ENCODE assay signal across 16 cellular contexts in genomic region chr16:30348113-30348512, GRCh38. TPM values are rescaled to one million over a fixed set of nuclear protein-coding genes. Genes with fewer than 3 reads are reported as not detected.
DNase-seq lines count a peak whose midpoint lies in the region; TF ChIP-seq lines count a peak whose summit lies in the region.
"Had no signal": no experiment of that assay in that cellular context is flagged by ENCODE, and none has a peak within 500 bp of the region (broad histone marks: within the 10 kb centered on the region; RNA-seq: fewer than 3 reads in every experiment).

No MANE protein-coding gene starts in this region.

- H3K27ac ChIP-seq in OCI-LY7 (ENCODE audit: low read depth, low read length, poor library complexity, severe bottlenecking) = peak overlapping the region; percentile 98
- H3K27ac ChIP-seq in RWPE1 = no peak overlapping the region

- no peaks in the 10 kb centered on the region for H3K27me3 Mint-ChIP-seq in activated T-cell treated with anti-CD3 and anti-CD28 coated beads, Interleukin-2, amount 50 U/mL, for 24 hours
- H3K27me3 Mint-ChIP-seq in activated CD4-positive, alpha-beta T cell treated with anti-CD3 and anti-CD28 coated beads, Interleukin-2, amount 10 ng/mL, durations not matched to agents 24 days and 14 days = no peaks in the 10 kb centered on the region
- H3K27me3 Mint-ChIP-seq: CD4-positive, alpha-beta T cell had no signal

- H3K79me2 ChIP-seq in OCI-LY7 (ENCODE audit: insufficient read depth, low read depth, low read length) = peaks cover 29% of the 10 kb centered on the region; the same call in 1 of the 2 replicates

- H3K4me2 ChIP-seq in OCI-LY7 (ENCODE audit: low read length) = peak overlapping the region; percentile 34
- H3K4me2 ChIP-seq: GM23338 had no signal

- H3K4me3 ChIP-seq in OCI-LY7 (ENCODE audit: low read depth, low read length, poor library complexity, severe bottlenecking) = no peak overlapping the region
- H3K4me3 ChIP-seq: GM12878, GM23338 had no signal

- no peaks in the 10 kb centered on the region for H3K9me3 Mint-ChIP-seq in activated T-cell treated with anti-CD3 and anti-CD28 coated beads, Interleukin-2, amount 50 U/mL, for 24 hours
- H3K9me3 Mint-ChIP-seq in activated CD4-positive, alpha-beta T cell treated with anti-CD3 and anti-CD28 coated beads, Interleukin-2, amount 10 ng/mL, durations not matched to agents 24 days and 14 days = no peaks in the 10 kb centered on the region
- H3K9me3 Mint-ChIP-seq: CD4-positive, alpha-beta T cell; GM23338; H9 had no signal

- H3K4me3 Mint-ChIP-seq in activated T-cell treated with anti-CD3 and anti-CD28 coated beads, Interleukin-2, amount 50 U/mL, for 24 hours = no peak overlapping the region
- H3K4me3 Mint-ChIP-seq in activated CD4-positive, alpha-beta T cell treated with anti-CD3 and anti-CD28 coated beads, Interleukin-2, amount 10 ng/mL, durations not matched to agents 24 days and 14 days = no peak overlapping the region
- H3K4me3 Mint-ChIP-seq: CD4-positive, alpha-beta T cell; GM23338; H9 had no signal

- intact Hi-C loops in OCI-LY7 (cut with micrococcal nuclease; ENCODE audit: unreplicated experiment) = no loop called here
- intact Hi-C loops in posterior vena cava (cut with DNase I) = no loop called here
- intact Hi-C loops in activated CD4-positive, alpha-beta T cell treated with anti-CD3 and anti-CD28 coated beads, Interleukin-2, amount 10 ng/mL, durations not matched to agents 24 days and 14 days (cut with micrococcal nuclease) = no loop called here

- H4K20me1 ChIP-seq in OCI-LY7 (ENCODE audit: insufficient read depth, low read length) = no peaks in the 10 kb centered on the region

- DNase-seq in activated T-cell treated with anti-CD3 and anti-CD28 coated beads, Interleukin-2, amount 50 U/mL, for 24 hours = no peak
- no peak for DNase-seq in activated T-cell treated with anti-CD3 and anti-CD28 coated beads, Interleukin-2, amount 50 U/mL, for 48 hours
- DNase-seq in OCI-LY7 (ENCODE audit: low spot score) (no peak), posterior vena cava (ENCODE audit: low spot score) (peak; percentile 29), RWPE1 (ENCODE audit: low spot score) (no peak), GM20000 (ENCODE audit: low spot score) (no peak)
- no peak for DNase-seq in activated CD4-positive, alpha-beta T cell treated with anti-CD3 and anti-CD28 coated beads, Interleukin-2, amount 10 ng/mL, durations not matched to agents 24 days and 14 days
- DNase-seq: 8988T; AML-193; C1 segment of cervical spinal cord; Calu3; CD4-positive, alpha-beta T cell; DMS 273 treated with DMSO at 0.1 percent for 48 hours; H9 had no signal

- no peaks in the 10 kb centered on the region for H3K9me3 ChIP-seq in OCI-LY7 (ENCODE audit: low read length)

- POLR2A ChIA-PET in OCI-LY7 (lab: Charles Lee) (no interaction called here), RWPE1 (lab: Yijun Ruan, JAX; ENCODE audit: low non-redundant PET) (no interaction called here)

- CTCF ChIA-PET in OCI-LY7 (lab: Charles Lee; ENCODE audit: unreplicated experiment) = no interaction called here
- CTCF ChIA-PET in RWPE1 (lab: Yijun Ruan, JAX) = no interaction called here

- H3K36me3 ChIP-seq in OCI-LY7 (ENCODE audit: insufficient read depth, low read length) = peaks cover 43% of the 10 kb centered on the region

- H3K36me3 Mint-ChIP-seq in activated T-cell treated with anti-CD3 and anti-CD28 coated beads, Interleukin-2, amount 50 U/mL, for 24 hours (ENCODE audit: low read depth) = peaks cover 52% of the 10 kb centered on the region
- H3K36me3 Mint-ChIP-seq in activated CD4-positive, alpha-beta T cell treated with anti-CD3 and anti-CD28 coated beads, Interleukin-2, amount 10 ng/mL, durations not matched to agents 24 days and 14 days (ENCODE audit: low read depth) = peaks cover 39% of the 10 kb centered on the region

- H3K4me1 Mint-ChIP-seq in activated T-cell treated with anti-CD3 and anti-CD28 coated beads, Interleukin-2, amount 50 U/mL, for 24 hours (ENCODE audit: low read depth) = peaks cover 35% of the 10 kb centered on the region
- H3K4me1 Mint-ChIP-seq in activated CD4-positive, alpha-beta T cell treated with anti-CD3 and anti-CD28 coated beads, Interleukin-2, amount 10 ng/mL, durations not matched to agents 24 days and 14 days = peaks cover 17% of the 10 kb centered on the region
- H3K4me1 Mint-ChIP-seq: GM23338, H9 had no signal

- H3K9me2 ChIP-seq in OCI-LY7 (ENCODE audit: insufficient read depth, low read length) = no peaks in the 10 kb centered on the region

- peaks cover 94% of the 10 kb centered on the region for H3K4me1 ChIP-seq in OCI-LY7 (ENCODE audit: insufficient read depth, low read length, poor library complexity, severe bottlenecking)

- H2AFZ ChIP-seq in OCI-LY7 (ENCODE audit: low read length) = no peak overlapping the region
- H2AFZ ChIP-seq: GM23338 had no signal

- BruUV-seq in OCI-LY7 (replicated peaks; lab: Mats Ljungman, UMichigan) = no TSS peak

- TF ChIP-seq CTCF in OCI-LY7 (conservative IDR thresholded peaks at IDR 0.05; ENCODE audit: low read length) (no peak), RWPE1 (conservative IDR thresholded peaks at IDR 0.05; ENCODE audit: low read depth) (no peak), GM20000 (IDR thresholded peaks at IDR 0.05; ENCODE audit: extremely low read depth, missing control alignments) (no peak)

- peak overlapping the region; percentile 31 for H3K27ac Mint-ChIP-seq in activated T-cell treated with anti-CD3 and anti-CD28 coated beads, Interleukin-2, amount 50 U/mL, for 24 hours
- H3K27ac Mint-ChIP-seq in activated CD4-positive, alpha-beta T cell treated with anti-CD3 and anti-CD28 coated beads, Interleukin-2, amount 10 ng/mL, durations not matched to agents 24 days and 14 days = no peak overlapping the region
- H3K27ac Mint-ChIP-seq: CD4-positive, alpha-beta T cell; GM23338; H9 had no signal

RNA-seq across cellular contexts. Expression of gene CD2BP2, which starts 7.0 kb away (rescaled TPM):
- 69.2 and 94.7 TPM in 2 replicates for total RNA-seq in OCI-LY7 (2014; rRNA removed; shearing (Covaris generic))
- total RNA-seq in OCI-LY7 (2022) (87.8 and 111 TPM in 2 replicates), posterior vena cava (10 to 100 TPM; 47.9 to 54.2 TPM)
- 80.5 and 93.2 TPM in 2 replicates for total RNA-seq in activated CD4-positive, alpha-beta T cell treated with anti-CD3 and anti-CD28 coated beads, Interleukin-2, amount 10 ng/mL, durations not matched to agents 24 days and 14 days

RNA-seq across cellular contexts. Expression of gene TBC1D10B, which starts 22.2 kb away (rescaled TPM):
- total RNA-seq in OCI-LY7 (2014; rRNA removed; shearing (Covaris generic)) = 38.6 and 44.9 TPM in 2 replicates
- total RNA-seq in OCI-LY7 (2022) (74.8 and 78.6 TPM in 2 replicates), posterior vena cava (10 to 100 TPM; 27.8 to 29.8 TPM)
- total RNA-seq in activated CD4-positive, alpha-beta T cell treated with anti-CD3 and anti-CD28 coated beads, Interleukin-2, amount 10 ng/mL, durations not matched to agents 24 days and 14 days = 68.9 TPM in 2 replicates

RNA-seq across cellular contexts. Expression of gene MYL11, which starts 26.5 kb away (rescaled TPM):
- 3.2 and 3.3 TPM in 2 replicates for total RNA-seq in OCI-LY7 (2014; rRNA removed; shearing (Covaris generic))
- 1.7 and 3.9 TPM in 2 replicates for total RNA-seq in OCI-LY7 (2022)
- not detected for total RNA-seq in posterior vena cava
- 1.0 and 1.3 TPM in 2 replicates for total RNA-seq in activated CD4-positive, alpha-beta T cell treated with anti-CD3 and anti-CD28 coated beads, Interleukin-2, amount 10 ng/mL, durations not matched to agents 24 days and 14 days
- total RNA-seq: Calu3, GM12878, GM23338 had no signal

RNA-seq across cellular contexts. Expression of gene SEPTIN1, which starts 34.2 kb away (rescaled TPM):
- 126 and 133 TPM in 2 replicates for total RNA-seq in OCI-LY7 (2014; rRNA removed; shearing (Covaris generic))
- 171 and 181 TPM in 2 replicates for total RNA-seq in OCI-LY7 (2022)
- 1 to 10 TPM; 1.6 to 3.0 TPM for total RNA-seq in posterior vena cava
- total RNA-seq in activated CD4-positive, alpha-beta T cell treated with anti-CD3 and anti-CD28 coated beads, Interleukin-2, amount 10 ng/mL, durations not matched to agents 24 days and 14 days = 162 and 163 TPM in 2 replicates

RNA-seq across cellular contexts. Expression of gene ZNF48, which starts 47.1 kb away (rescaled TPM):
- 15.7 and 18.8 TPM in 2 replicates for total RNA-seq in OCI-LY7 (2014; rRNA removed; shearing (Covaris generic))
- 16.4 and 17.3 TPM in 2 replicates for total RNA-seq in OCI-LY7 (2022)
- total RNA-seq in posterior vena cava = 1 to 10 TPM; 6.2 to 6.5 TPM
- 16.5 and 18.3 TPM in 2 replicates for total RNA-seq in activated CD4-positive, alpha-beta T cell treated with anti-CD3 and anti-CD28 coated beads, Interleukin-2, amount 10 ng/mL, durations not matched to agents 24 days and 14 days
